Comparison of ENCODE assay signal across 18 cellular contexts in the genomic region with DNA sequence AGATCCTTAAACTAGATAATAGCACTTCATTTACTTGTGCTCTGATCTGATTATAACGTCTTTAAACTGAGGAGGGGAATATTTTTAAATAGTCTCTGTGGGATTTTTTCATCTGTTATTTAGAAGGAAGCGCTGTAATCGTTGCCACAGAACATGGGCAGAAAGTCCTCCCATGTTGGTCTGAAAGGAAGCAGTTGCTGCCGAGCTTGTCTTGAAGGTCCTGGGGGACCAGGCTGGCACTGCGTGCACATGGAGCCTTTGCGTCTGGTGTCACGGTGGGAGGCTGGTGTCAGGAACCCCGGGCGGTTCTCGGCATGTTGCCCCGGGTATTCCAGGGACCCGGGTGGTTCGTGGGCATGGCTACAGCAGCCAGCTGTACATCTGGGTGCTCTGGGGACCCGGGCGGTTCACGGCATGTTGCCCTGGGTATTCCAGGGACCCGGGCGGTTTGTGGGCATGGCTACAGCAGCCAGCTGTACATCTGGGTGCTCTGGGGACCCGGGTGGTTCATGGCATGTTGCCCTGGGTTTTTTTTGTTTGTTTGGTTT. TPM values are rescaled to one million over a fixed set of nuclear protein-coding genes. Genes with fewer than 3 reads are reported as not detected.
"Had no signal": no experiment of that assay in that cellular context is flagged by ENCODE, and none has a peak within 500 bp of the region (broad histone marks: within the 10 kb centered on the region; RNA-seq: fewer than 3 reads in every experiment).

No MANE protein-coding gene starts in this region.

- H3K9me3 Mint-ChIP-seq: stimulated activated naive CD8-positive, alpha-beta T cell treated with anti-CD3 and anti-CD28 coated beads, Interleukin-15, Interleukin-2, amounts not matched to agents 100 ng/mL and 50 ng/mL, for 24 hours; T-helper 1 cell treated with Interleukin-12 subunit alpha and Interleukin-12 subunit beta and Interleukin-4 antibody, amounts not matched to agents 30 μg/mL and 1 μg/mL, for 36 hours; WTC11 had no signal

- FAIRE-seq: small intestine, TTC549 had no signal

- H3K27me3 ChIP-seq: suprapubic skin had no signal

- H3K9me3 ChIP-seq: suprapubic skin had no signal

- H3K27ac ChIP-seq: suprapubic skin had no signal

- H3K27ac Mint-ChIP-seq: activated CD8-positive, alpha-beta T cell treated with anti-CD3 and anti-CD28 coated beads, Interleukin-2, amount 10 ng/mL, durations not matched to agents 7 days and 5 days; stimulated activated naive CD8-positive, alpha-beta T cell treated with anti-CD3 and anti-CD28 coated beads, Interleukin-15, Interleukin-2, amounts not matched to agents 100 ng/mL and 50 ng/mL, for 24 hours; T-helper 1 cell treated with Interleukin-12 subunit alpha and Interleukin-12 subunit beta and Interleukin-4 antibody, amounts not matched to agents 30 μg/mL and 1 μg/mL, for 36 hours; WTC11 had no signal

- ATAC-seq: activated CD8-positive, alpha-beta T cell treated with anti-CD3 and anti-CD28 coated beads, Interleukin-2, amount 10 ng/mL, durations not matched to agents 7 days and 5 days; WTC11 had no signal

- DNase-seq: activated CD4-positive, alpha-beta T cell treated with anti-CD3 and anti-CD28 coated beads for 4 hours; activated CD8-positive, alpha-beta memory T cell treated with anti-CD3 and anti-CD28 coated beads, Interleukin-2, amount 50 U/mL, for 48 hours; activated CD8-positive, alpha-beta T cell treated with anti-CD3 and anti-CD28 coated beads, Interleukin-2, amount 10 ng/mL, durations not matched to agents 7 days and 5 days; activated naive CD4-positive, alpha-beta T cell; anterior cingulate cortex; effector memory CD4-positive, alpha-beta T cell; foreskin melanocyte; islet precursor cell; mammary epithelial cell; posterior cingulate gyrus; small intestine; trophoblast cell had no signal

- H3K27me3 Mint-ChIP-seq: stimulated activated naive CD8-positive, alpha-beta T cell treated with anti-CD3 and anti-CD28 coated beads, Interleukin-15, Interleukin-2, amounts not matched to agents 100 ng/mL and 50 ng/mL, for 24 hours had no signal

- H3K4me3 Mint-ChIP-seq: activated CD8-positive, alpha-beta T cell treated with anti-CD3 and anti-CD28 coated beads, Interleukin-2, amount 10 ng/mL, durations not matched to agents 7 days and 5 days; stimulated activated naive CD8-positive, alpha-beta T cell treated with anti-CD3 and anti-CD28 coated beads, Interleukin-15, Interleukin-2, amounts not matched to agents 100 ng/mL and 50 ng/mL, for 24 hours; T-helper 1 cell treated with Interleukin-12 subunit alpha and Interleukin-12 subunit beta and Interleukin-4 antibody, amounts not matched to agents 30 μg/mL and 1 μg/mL, for 36 hours; WTC11 had no signal

- H3K4me3 ChIP-seq: suprapubic skin had no signal

- H3K4me1 Mint-ChIP-seq: WTC11 had no signal

RNA-seq across cellular contexts. Expression of gene ABHD16B, which starts 15.3 kb away (rescaled TPM):
- total RNA-seq: activated CD8-positive, alpha-beta T cell treated with anti-CD3 and anti-CD28 coated beads, Interleukin-2, amount 10 ng/mL, durations not matched to agents 7 days and 5 days; fibroblast of lung; mammary epithelial cell; suprapubic skin had no signal
- polyA plus RNA-seq: fibroblast of lung, mammary epithelial cell had no signal
